In genomic region chr2:86204458-86204857, GRCh38 we compare ENCODE assay signal across 1 cellular context.
TF ChIP-seq lines count a peak whose summit lies in the region.

No MANE protein-coding gene starts in this region.

TF ChIP-seq in K562, 482 proteins besides CTCF, POLR2A, EP300 and RAD21 (continued from another document and continues in another):
- TF ChIP-seq, protein P1, sequence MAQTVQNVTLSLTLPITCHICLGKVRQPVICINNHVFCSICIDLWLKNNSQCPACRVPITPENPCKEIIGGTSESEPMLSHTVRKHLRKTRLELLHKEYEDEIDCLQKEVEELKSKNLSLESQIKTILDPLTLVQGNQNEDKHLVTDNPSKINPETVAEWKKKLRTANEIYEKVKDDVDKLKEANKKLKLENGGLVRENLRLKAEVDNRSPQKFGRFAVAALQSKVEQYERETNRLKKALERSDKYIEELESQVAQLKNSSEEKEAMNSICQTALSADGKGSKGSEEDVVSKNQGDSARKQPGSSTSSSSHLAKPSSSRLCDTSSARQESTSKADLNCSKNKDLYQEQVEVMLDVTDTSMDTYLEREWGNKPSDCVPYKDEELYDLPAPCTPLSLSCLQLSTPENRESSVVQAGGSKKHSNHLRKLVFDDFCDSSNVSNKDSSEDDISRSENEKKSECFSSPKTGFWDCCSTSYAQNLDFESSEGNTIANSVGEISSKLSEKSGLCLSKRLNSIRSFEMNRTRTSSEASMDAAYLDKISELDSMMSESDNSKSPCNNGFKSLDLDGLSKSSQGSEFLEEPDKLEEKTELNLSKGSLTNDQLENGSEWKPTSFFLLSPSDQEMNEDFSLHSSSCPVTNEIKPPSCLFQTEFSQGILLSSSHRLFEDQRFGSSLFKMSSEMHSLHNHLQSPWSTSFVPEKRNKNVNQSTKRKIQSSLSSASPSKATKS (CRISPR knock-in tag; IDR thresholded peaks at IDR 0.05) = no peak
- TF ChIP-seq ZBTB7A (IDR thresholded peaks at IDR 0.05; ENCODE audit: borderline replicate concordance, control insufficient read depth, low read depth, low read length) (no peak), NR1H2 (CRISPR knock-in tag; IDR thresholded peaks at IDR 0.05) (no peak), BACH1 (tag; IDR thresholded peaks at IDR 0.05) (no peak), ZBTB40 (IDR thresholded peaks at IDR 0.05) (no peak), ZBTB40 (CRISPR knock-in tag; IDR thresholded peaks at IDR 0.05) (no peak), ZNF449 (CRISPR knock-in tag; IDR thresholded peaks at IDR 0.05) (no peak), ZNF561 (CRISPR knock-in tag; conservative IDR thresholded peaks at IDR 0.05) (no peak), CTBP1 (IDR thresholded peaks at IDR 0.05; ENCODE audit: borderline replicate concordance) (no peak; the same call in 1 of the 2 replicates), BRF2 (IDR thresholded peaks at IDR 0.05; ENCODE audit: borderline replicate concordance, insufficient read depth, insufficient read length) (no peak), ZBTB17 (CRISPR knock-in tag; IDR thresholded peaks at IDR 0.05) (peak; percentile 99), FIP1L1 (IDR thresholded peaks at IDR 0.05; ENCODE audit: low read depth, low read length, poor library complexity, severe bottlenecking) (no peak), STAT5A (IDR thresholded peaks at IDR 0.05; ENCODE audit: borderline replicate concordance, low read length) (peak; percentile 54; the same call in 1 of the 2 replicates), SIRT6 (IDR thresholded peaks at IDR 0.05; ENCODE audit: low read depth, low read length) (no peak), ZFX (CRISPR knock-in tag; IDR thresholded peaks at IDR 0.05) (no peak), CHD4 (IDR thresholded peaks at IDR 0.05; ENCODE audit: insufficient read depth, insufficient replicate concordance, low read depth, low read length, poor library complexity, severe bottlenecking) (no peak), SIN3A (IDR thresholded peaks at IDR 0.05; ENCODE audit: borderline replicate concordance in 2 of 2, control insufficient read depth in 1 of 2, low read depth in 2 of 2, low read length in 2 of 2) (0 out of 4 replicates have a peak, but pooled peaks of 1 of the 2 experiments have one; percentile 39), L3MBTL2 (IDR thresholded peaks at IDR 0.05) (peak; percentile 55; the same call in 1 of the 2 replicates), SMARCA4 (IDR thresholded peaks at IDR 0.05) (peak; percentile 73), SMC3 (conservative IDR thresholded peaks at IDR 0.05; ENCODE audit: insufficient read depth, low read depth, low read length) (no peak), PKNOX1 (IDR thresholded peaks at IDR 0.05) (0 out of 2 replicates have a peak, but pooled peaks have one; percentile 8), ESRRA (IDR thresholded peaks at IDR 0.05; ENCODE audit: borderline replicate concordance, low read depth) (peak; percentile 28; the same call in 1 of the 2 replicates), THRA (IDR thresholded peaks at IDR 0.05) (no peak), SAFB (IDR thresholded peaks at IDR 0.05; ENCODE audit: borderline replicate concordance, low read depth, low read length) (no peak), DNMT1 (IDR thresholded peaks at IDR 0.05) (no peak)
- TF ChIP-seq, protein P2, sequence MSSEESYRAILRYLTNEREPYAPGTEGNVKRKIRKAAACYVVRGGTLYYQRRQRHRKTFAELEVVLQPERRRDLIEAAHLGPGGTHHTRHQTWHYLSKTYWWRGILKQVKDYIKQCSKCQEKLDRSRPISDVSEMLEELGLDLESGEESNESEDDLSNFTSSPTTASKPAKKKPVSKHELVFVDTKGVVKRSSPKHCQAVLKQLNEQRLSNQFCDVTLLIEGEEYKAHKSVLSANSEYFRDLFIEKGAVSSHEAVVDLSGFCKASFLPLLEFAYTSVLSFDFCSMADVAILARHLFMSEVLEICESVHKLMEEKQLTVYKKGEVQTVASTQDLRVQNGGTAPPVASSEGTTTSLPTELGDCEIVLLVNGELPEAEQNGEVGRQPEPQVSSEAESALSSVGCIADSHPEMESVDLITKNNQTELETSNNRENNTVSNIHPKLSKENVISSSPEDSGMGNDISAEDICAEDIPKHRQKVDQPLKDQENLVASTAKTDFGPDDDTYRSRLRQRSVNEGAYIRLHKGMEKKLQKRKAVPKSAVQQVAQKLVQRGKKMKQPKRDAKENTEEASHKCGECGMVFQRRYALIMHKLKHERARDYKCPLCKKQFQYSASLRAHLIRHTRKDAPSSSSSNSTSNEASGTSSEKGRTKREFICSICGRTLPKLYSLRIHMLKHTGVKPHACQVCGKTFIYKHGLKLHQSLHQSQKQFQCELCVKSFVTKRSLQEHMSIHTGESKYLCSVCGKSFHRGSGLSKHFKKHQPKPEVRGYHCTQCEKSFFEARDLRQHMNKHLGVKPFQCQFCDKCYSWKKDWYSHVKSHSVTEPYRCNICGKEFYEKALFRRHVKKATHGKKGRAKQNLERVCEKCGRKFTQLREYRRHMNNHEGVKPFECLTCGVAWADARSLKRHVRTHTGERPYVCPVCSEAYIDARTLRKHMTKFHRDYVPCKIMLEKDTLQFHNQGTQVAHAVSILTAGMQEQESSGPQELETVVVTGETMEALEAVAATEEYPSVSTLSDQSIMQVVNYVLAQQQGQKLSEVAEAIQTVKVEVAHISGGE (CRISPR knock-in tag; IDR thresholded peaks at IDR 0.05) = no peak
- TF ChIP-seq, protein P3, sequence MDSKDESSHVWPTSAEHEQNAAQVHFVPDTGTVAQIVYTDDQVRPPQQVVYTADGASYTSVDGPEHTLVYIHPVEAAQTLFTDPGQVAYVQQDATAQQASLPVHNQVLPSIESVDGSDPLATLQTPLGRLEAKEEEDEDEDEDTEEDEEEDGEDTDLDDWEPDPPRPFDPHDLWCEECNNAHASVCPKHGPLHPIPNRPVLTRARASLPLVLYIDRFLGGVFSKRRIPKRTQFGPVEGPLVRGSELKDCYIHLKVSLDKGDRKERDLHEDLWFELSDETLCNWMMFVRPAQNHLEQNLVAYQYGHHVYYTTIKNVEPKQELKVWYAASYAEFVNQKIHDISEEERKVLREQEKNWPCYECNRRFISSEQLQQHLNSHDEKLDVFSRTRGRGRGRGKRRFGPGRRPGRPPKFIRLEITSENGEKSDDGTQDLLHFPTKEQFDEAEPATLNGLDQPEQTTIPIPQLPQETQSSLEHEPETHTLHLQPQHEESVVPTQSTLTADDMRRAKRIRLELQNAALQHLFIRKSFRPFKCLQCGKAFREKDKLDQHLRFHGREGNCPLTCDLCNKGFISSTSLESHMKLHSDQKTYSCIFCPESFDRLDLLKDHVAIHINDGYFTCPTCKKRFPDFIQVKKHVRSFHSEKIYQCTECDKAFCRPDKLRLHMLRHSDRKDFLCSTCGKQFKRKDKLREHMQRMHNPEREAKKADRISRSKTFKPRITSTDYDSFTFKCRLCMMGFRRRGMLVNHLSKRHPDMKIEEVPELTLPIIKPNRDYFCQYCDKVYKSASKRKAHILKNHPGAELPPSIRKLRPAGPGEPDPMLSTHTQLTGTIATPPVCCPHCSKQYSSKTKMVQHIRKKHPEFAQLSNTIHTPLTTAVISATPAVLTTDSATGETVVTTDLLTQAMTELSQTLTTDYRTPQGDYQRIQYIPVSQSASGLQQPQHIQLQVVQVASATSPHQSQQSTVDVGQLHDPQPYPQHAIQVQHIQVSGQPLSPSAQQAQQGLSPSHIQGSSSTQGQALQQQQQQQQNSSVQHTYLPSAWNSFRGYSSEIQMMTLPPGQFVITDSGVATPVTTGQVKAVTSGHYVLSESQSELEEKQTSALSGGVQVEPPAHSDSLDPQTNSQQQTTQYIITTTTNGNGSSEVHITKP (IDR thresholded peaks at IDR 0.05; ENCODE audit: partially characterized antibody) = no peak
- TF ChIP-seq, protein P4, sequence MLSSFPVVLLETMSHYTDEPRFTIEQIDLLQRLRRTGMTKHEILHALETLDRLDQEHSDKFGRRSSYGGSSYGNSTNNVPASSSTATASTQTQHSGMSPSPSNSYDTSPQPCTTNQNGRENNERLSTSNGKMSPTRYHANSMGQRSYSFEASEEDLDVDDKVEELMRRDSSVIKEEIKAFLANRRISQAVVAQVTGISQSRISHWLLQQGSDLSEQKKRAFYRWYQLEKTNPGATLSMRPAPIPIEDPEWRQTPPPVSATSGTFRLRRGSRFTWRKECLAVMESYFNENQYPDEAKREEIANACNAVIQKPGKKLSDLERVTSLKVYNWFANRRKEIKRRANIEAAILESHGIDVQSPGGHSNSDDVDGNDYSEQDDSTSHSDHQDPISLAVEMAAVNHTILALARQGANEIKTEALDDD (IDR thresholded peaks at IDR 0.05) = peak; percentile 56
